Comparison of ENCODE assay signal across 8 cellular contexts in the genomic region with DNA sequence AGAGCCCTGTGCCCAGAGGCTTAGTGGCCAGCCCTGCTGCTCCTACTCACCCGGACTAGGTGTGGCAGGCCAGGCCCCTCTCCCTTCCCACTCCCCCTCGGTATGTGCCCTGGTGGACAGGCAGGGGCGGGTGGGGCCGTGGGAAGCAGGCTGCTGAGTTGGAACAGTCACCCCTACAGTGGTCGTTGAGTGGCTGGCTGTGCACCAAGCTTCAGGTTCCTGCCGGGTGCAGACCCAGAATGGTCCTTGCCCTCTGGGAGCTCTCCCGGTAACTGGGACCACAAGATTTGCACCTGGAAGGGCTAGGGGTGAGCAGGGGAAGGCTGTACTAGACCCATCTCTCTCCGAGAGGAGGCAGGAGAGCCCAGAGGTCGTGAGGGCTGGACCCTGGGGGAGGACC.
A peak's percentile ranks its signal among the peaks of the same experiment; 100 is the strongest.
DNase-seq lines count a peak whose midpoint lies in the region; ATAC-seq and TF ChIP-seq lines count a peak whose summit lies in the region.

No MANE protein-coding gene starts in this region.

- H3K4me1 Mint-ChIP-seq in activated naive CD8-positive, alpha-beta T cell treated with anti-CD3 and anti-CD28 coated beads for 36 hours, result peaks cover 37% of the 10 kb centered on the region

- H3K4me3 ChIP-seq in GM12864 (ENCODE audit: low read depth, low read length), result peak overlapping the region; percentile 0; the same call in 1 of the 2 replicates

- H3K36me3 Mint-ChIP-seq in activated naive CD8-positive, alpha-beta T cell treated with anti-CD3 and anti-CD28 coated beads for 36 hours, result no peaks in the 10 kb centered on the region

- peak overlapping the region; percentile 74 for H3K4me3 Mint-ChIP-seq in activated naive CD8-positive, alpha-beta T cell treated with anti-CD3 and anti-CD28 coated beads for 36 hours

- H3K27me3 Mint-ChIP-seq in activated naive CD8-positive, alpha-beta T cell treated with anti-CD3 and anti-CD28 coated beads for 36 hours, result no peaks in the 10 kb centered on the region

- H3K9me3 Mint-ChIP-seq in activated naive CD8-positive, alpha-beta T cell treated with anti-CD3 and anti-CD28 coated beads for 36 hours, result no peaks in the 10 kb centered on the region

- ATAC-seq in HG02763 (IDR thresholded peaks at IDR 0.05; ENCODE audit: unreplicated experiment), result peak; percentile 37
- ATAC-seq in omental fat pad (ENCODE audit: low FRiP score), result peak; percentile 21

- TF ChIP-seq CTCF in GM12864 (IDR thresholded peaks at IDR 0.05; ENCODE audit: low read depth, low read length, missing control alignments), result no peak
- no peak for TF ChIP-seq CTCF in omental fat pad (IDR thresholded peaks at IDR 0.05)

- H3K27ac Mint-ChIP-seq in activated naive CD8-positive, alpha-beta T cell treated with anti-CD3 and anti-CD28 coated beads for 36 hours, result peak overlapping the region; percentile 87

- DNase-seq in GM12864 (ENCODE audit: low read depth) (no peak), omental fat pad (ENCODE audit: low spot score) (no peak), NCI-H2227 treated with DMSO at 0.1 percent for 48 hours (lab: John Stamatoyannopoulos, UW) (no peak), MV-4-11 (lab: John Stamatoyannopoulos, UW) (no peak), DMS 273 treated with DMSO at 0.1 percent for 48 hours (lab: John Stamatoyannopoulos, UW) (no peak)
- DNase-seq in activated naive CD8-positive, alpha-beta T cell treated with anti-CD3 and anti-CD28 coated beads for 36 hours, result no peak
- DNase-seq in stimulated activated CD4-positive, alpha-beta T cell treated with anti-CD3 and anti-CD28 coated beads, Interleukin-4, amount 100 ng/mL, for 4 hours, result no peak
